In the genomic region with DNA sequence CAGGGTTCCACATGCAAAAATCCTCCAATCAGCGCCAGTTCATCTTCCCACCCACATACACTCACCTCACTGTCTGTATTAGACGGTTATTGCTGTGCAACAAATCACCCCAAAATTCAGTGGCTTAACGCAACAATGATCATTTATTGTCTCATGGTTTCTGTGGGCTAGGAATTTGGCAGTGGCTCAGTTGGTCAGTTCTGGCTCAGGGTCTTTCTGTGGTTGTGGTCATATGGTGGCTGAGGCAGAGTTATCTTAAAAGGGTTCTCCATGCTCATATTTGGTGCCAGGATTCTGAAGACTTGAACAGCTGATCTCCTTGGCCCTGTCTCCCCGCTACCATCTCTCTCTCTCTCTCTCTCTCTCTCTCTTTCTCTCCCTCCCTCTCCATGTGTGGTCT, we compare ENCODE assay signal across 18 cellular contexts. TPM values are rescaled to one million over a fixed set of nuclear protein-coding genes. Genes with fewer than 3 reads are reported as not detected.
A peak's percentile ranks its signal among the peaks of the same experiment; 100 is the strongest.
DNase-seq lines count a peak whose midpoint lies in the region; ATAC-seq, FAIRE-seq and TF ChIP-seq lines count a peak whose summit lies in the region.
"Had no signal": no experiment of that assay in that cellular context is flagged by ENCODE, and none has a peak within 500 bp of the region (broad histone marks: within the 10 kb centered on the region; RNA-seq: fewer than 3 reads in every experiment).

No MANE protein-coding gene starts in this region.

- no peak overlapping the region for H3K27ac Mint-ChIP-seq in activated CD4-positive, alpha-beta T cell treated with anti-CD3 and anti-CD28 coated beads, Interleukin-2, amount 10 ng/mL, durations not matched to agents 24 days and 14 days
- H3K27ac Mint-ChIP-seq: CD4-positive, alpha-beta T cell had no signal

- FAIRE-seq in H54 (lab: Jason Lieb, UNC) = no peak
- FAIRE-seq: A549, D721Med, G401.6, GM12891, K562 had no signal

- TF ChIP-seq POLR2A in H54 (IDR thresholded peaks at IDR 0.05; ENCODE audit: low read depth, low read length) = no peak

- H3K27me3 Mint-ChIP-seq in activated CD4-positive, alpha-beta T cell treated with anti-CD3 and anti-CD28 coated beads, Interleukin-2, amount 10 ng/mL, durations not matched to agents 24 days and 14 days = peaks cover 7% of the 10 kb centered on the region
- H3K27me3 Mint-ChIP-seq: CD4-positive, alpha-beta T cell had no signal

- no peak overlapping the region for H3K4me3 Mint-ChIP-seq in activated CD4-positive, alpha-beta T cell treated with anti-CD3 and anti-CD28 coated beads, Interleukin-2, amount 10 ng/mL, durations not matched to agents 24 days and 14 days
- H3K4me3 Mint-ChIP-seq: CD4-positive, alpha-beta T cell had no signal

- intact Hi-C loops in activated CD4-positive, alpha-beta T cell treated with anti-CD3 and anti-CD28 coated beads, Interleukin-2, amount 10 ng/mL, durations not matched to agents 24 days and 14 days (cut with micrococcal nuclease) = no loop called here

- H3K4me1 Mint-ChIP-seq in activated CD4-positive, alpha-beta T cell treated with anti-CD3 and anti-CD28 coated beads, Interleukin-2, amount 10 ng/mL, durations not matched to agents 24 days and 14 days = peaks cover 11% of the 10 kb centered on the region

- DNase-seq in activated CD4-positive, alpha-beta T cell treated with anti-CD3 and anti-CD28 coated beads, Interleukin-2, amount 10 ng/mL, durations not matched to agents 24 days and 14 days = peak; percentile 45
- no peak for DNase-seq in activated CD4-positive, alpha-beta T cell treated with anti-CD3 and anti-CD28 coated beads, Interleukin-2, amount 50 U/mL, for 48 hours
- DNase-seq in astrocyte of the hippocampus (ENCODE audit: low read depth, low spot score) (peak; percentile 49), mucosa of gallbladder (ENCODE audit: low spot score) (peak; percentile 4), H54 (ENCODE audit: insufficient read length, low spot score) (no peak)
- DNase-seq: AML-193; Caco-2; CD4-positive, alpha-beta T cell; GM23248; H7 had no signal

- no peak for ATAC-seq in HG02798 (IDR thresholded peaks at IDR 0.05; ENCODE audit: poor library complexity, unreplicated experiment)
- ATAC-seq in HG03460 (IDR thresholded peaks at IDR 0.05; ENCODE audit: unreplicated experiment) = no peak
- ATAC-seq: A549, HCT116, K562 had no signal

- no peaks in the 10 kb centered on the region for H3K36me3 Mint-ChIP-seq in activated CD4-positive, alpha-beta T cell treated with anti-CD3 and anti-CD28 coated beads, Interleukin-2, amount 10 ng/mL, durations not matched to agents 24 days and 14 days (ENCODE audit: low read depth)

- H3K9me3 Mint-ChIP-seq in activated CD4-positive, alpha-beta T cell treated with anti-CD3 and anti-CD28 coated beads, Interleukin-2, amount 10 ng/mL, durations not matched to agents 24 days and 14 days = peaks cover 8% of the 10 kb centered on the region
- H3K9me3 Mint-ChIP-seq: CD4-positive, alpha-beta T cell had no signal

RNA-seq across cellular contexts. Expression of gene ZNF618, which starts 12.9 kb away (rescaled TPM):
- total RNA-seq in activated CD4-positive, alpha-beta T cell treated with anti-CD3 and anti-CD28 coated beads, Interleukin-2, amount 10 ng/mL, durations not matched to agents 24 days and 14 days = 0.14 and 0.19 TPM in 2 replicates
- total RNA-seq in mucosa of gallbladder = 26.6 TPM

Comparison
In these comparisons a context has a peak if more than half of its experiments do, and no peak if none do; other contexts are left out.
1. DNase-seq: peak in activated CD4-positive, alpha-beta T cell treated with anti-CD3 and anti-CD28 coated beads, Interleukin-2, amount 10 ng/mL, durations not matched to agents 24 days and 14 days (single experiment), astrocyte of the hippocampus (single experiment) and mucosa of gallbladder (single experiment); none in activated CD4-positive, alpha-beta T cell treated with anti-CD3 and anti-CD28 coated beads, Interleukin-2, amount 50 U/mL, for 48 hours (0 of 2) and H54 (single experiment).
2. RNA of gene ZNF618, which starts 12.9 kb away (total RNA-seq): 26.6 TPM in mucosa of gallbladder (single experiment); 0.14 to 0.19 TPM in activated CD4-positive, alpha-beta T cell treated with anti-CD3 and anti-CD28 coated beads, Interleukin-2, amount 10 ng/mL, durations not matched to agents 24 days and 14 days; every median in the first group is over 10 times any median in the second.